Comparison of ENCODE assay signal across 8 cellular contexts in genomic region chr20:46688151-46689081, GRCh38. TPM values are rescaled to one million over a fixed set of nuclear protein-coding genes. Genes with fewer than 3 reads are reported as not detected.
DNase-seq lines count a peak whose midpoint lies in the region; ATAC-seq and TF ChIP-seq lines count a peak whose summit lies in the region.

No MANE protein-coding gene starts in this region.

- H3K4me1 ChIP-seq in BE2C = no peaks in the 10 kb centered on the region
- peaks cover 11% of the 10 kb centered on the region for H3K4me1 ChIP-seq in iPS-18a (ENCODE audit: control insufficient read depth, low read depth, low read length)
- H3K4me1 ChIP-seq in spleen = peaks cover 22 to 67% (median 48%) of the 10 kb centered on the region in 6 donors

- peaks cover 6% of the 10 kb centered on the region for H3K27me3 ChIP-seq in BE2C
- H3K27me3 ChIP-seq in iPS-18a (ENCODE audit: control insufficient read depth, insufficient read depth, low read length) = no peaks in the 10 kb centered on the region
- no peaks in the 10 kb centered on the region for H3K27me3 ChIP-seq in spleen (replicated peaks in 1 of 7)

- H3K4me3 ChIP-seq in BE2C (ENCODE audit: low read depth, low read length) = peak overlapping the region; percentile 82
- peak overlapping the region; percentile 86 for H3K4me3 ChIP-seq in iPS-18a (ENCODE audit: low read length)
- peak overlapping the region; percentile 64 to 93 (median 84) for H3K4me3 ChIP-seq in spleen

- H3K27me3 Mint-ChIP-seq in HFFc6 (ENCODE audit: insufficient read depth) = peaks cover 6% of the 10 kb centered on the region

- peaks cover 27% of the 10 kb centered on the region for H3K36me3 Mint-ChIP-seq in HFFc6 (ENCODE audit: low read depth)
- H3K36me3 Mint-ChIP-seq in activated naive CD4-positive, alpha-beta T cell treated with anti-CD3 and anti-CD28 coated beads, Interleukin-2, amount 50 U/mL, for 72 hours = peaks cover 18 to 22% of the 10 kb centered on the region in 2 donors

- no peaks in the 10 kb centered on the region; the same call in 1 of the 2 replicates for H3K9me3 Mint-ChIP-seq in HFFc6
- H3K9me3 Mint-ChIP-seq in activated naive CD4-positive, alpha-beta T cell treated with anti-CD3 and anti-CD28 coated beads, Interleukin-2, amount 50 U/mL, for 72 hours = peaks cover 0 to 4% of the 10 kb centered on the region in 2 donors

- DNase-seq in BE2C = no peak
- DNase-seq in HFFc6 = peak; percentile 23
- DNase-seq in activated naive CD4-positive, alpha-beta T cell treated with anti-CD3 and anti-CD28 coated beads, Interleukin-2, amount 50 U/mL, for 72 hours (ENCODE audit: low spot score in 2 of 2) = no peak
- no peak for DNase-seq in spleen
- DNase-seq in iPS-NIHi7 (ENCODE audit: extremely low spot score) = no peak

- peaks cover 64% of the 10 kb centered on the region for H3K4me1 Mint-ChIP-seq in HFFc6 (ENCODE audit: low read depth)

- no peak for ATAC-seq in activated naive CD4-positive, alpha-beta T cell treated with anti-CD3 and anti-CD28 coated beads, Interleukin-2, amount 50 U/mL, for 72 hours
- no peak for ATAC-seq in HG03108 (IDR thresholded peaks at IDR 0.05; ENCODE audit: unreplicated experiment)
- ATAC-seq in HG02588 (IDR thresholded peaks at IDR 0.05; ENCODE audit: unreplicated experiment) = no peak

- peak overlapping the region; percentile 95 for H3K27ac Mint-ChIP-seq in HFFc6
- peak overlapping the region; percentile 96 to 99 for H3K27ac Mint-ChIP-seq in activated naive CD4-positive, alpha-beta T cell treated with anti-CD3 and anti-CD28 coated beads, Interleukin-2, amount 50 U/mL, for 72 hours

- TF ChIP-seq CTCF in BE2C (IDR thresholded peaks at IDR 0.05; ENCODE audit: low read depth, low read length) (no peak), HFFc6 (IDR thresholded peaks at IDR 0.05) (no peak), spleen (IDR thresholded peaks at IDR 0.05 in 8 of 11, conservative IDR thresholded peaks at IDR 0.05 in 3 of 11) (no peak)

- H3K27ac ChIP-seq in iPS-18a (ENCODE audit: low read length) (peak overlapping the region; percentile 26), spleen (peak overlapping the region; percentile 77 to 94 (median 90))

- peak overlapping the region; percentile 91 for H3K9ac ChIP-seq in iPS-18a (ENCODE audit: low read length)

- H3K9me3 ChIP-seq in BE2C (no peaks in the 10 kb centered on the region), iPS-18a (ENCODE audit: control insufficient read depth, low read depth, low read length) (no peaks in the 10 kb centered on the region), spleen (no peaks in the 10 kb centered on the region)

- intact Hi-C loops in spleen (cut with DNase I; ENCODE audit: low total_unique reads) = no loop called here

- 16 to 20% (median 17%) methylated on average over 19 to 20 of the region's 20 CpGs for WGBS in spleen, 5 donors

- peak overlapping the region; percentile 97 for H3K4me3 Mint-ChIP-seq in HFFc6

- H3K36me3 ChIP-seq in BE2C = peaks cover 25% of the 10 kb centered on the region
- peaks cover 13% of the 10 kb centered on the region for H3K36me3 ChIP-seq in iPS-18a (ENCODE audit: control insufficient read depth, low read depth, low read length)
- peaks cover 0 to 37% (median 6%) of the 10 kb centered on the region in 6 donors for H3K36me3 ChIP-seq in spleen

- TF ChIP-seq POLR2A in spleen (IDR thresholded peaks at IDR 0.05) = no peak

RNA-seq across cellular contexts. Expression of gene TP53RK, which starts 0.8 kb away (rescaled TPM):
- 15.1 TPM for polyA plus RNA-seq in BE2C (2012; ENCODE audit: insufficient read depth, insufficient read length, low read depth)
- 10 to 100 TPM; 14.8 to 20.0 (median 15.8) TPM for total RNA-seq in HFFc6 (2021; fragmentation: NEBNext Ultra II Directional; extraction: Animal tissue kit (Norgen Biotek cat#: 25700))
- total RNA-seq in activated naive CD4-positive, alpha-beta T cell treated with anti-CD3 and anti-CD28 coated beads, Interleukin-2, amount 50 U/mL, for 72 hours = 10 to 100 TPM in 1 of 2 donors, 1 to 10 TPM in 1; 7.1 to 10.7 TPM
- 10 to 100 TPM; 11.1 to 24.2 (median 13.3) TPM for total RNA-seq in spleen
- polyA plus RNA-seq in spleen = 10 to 100 TPM in 1 of 3 donors, 1 to 10 TPM in 2; 6.9 to 11.2 (median 9.4) TPM

RNA-seq across cellular contexts. Expression of gene SLC2A10, which starts 21.0 kb away (rescaled TPM):
- not detected for polyA plus RNA-seq in BE2C (2012; ENCODE audit: insufficient read depth, insufficient read length, low read depth)
- total RNA-seq in HFFc6 (2021; fragmentation: NEBNext Ultra II Directional; extraction: Animal tissue kit (Norgen Biotek cat#: 25700)) = 10 to 100 TPM; 27.0 to 36.4 (median 30.5) TPM
- total RNA-seq in activated naive CD4-positive, alpha-beta T cell treated with anti-CD3 and anti-CD28 coated beads, Interleukin-2, amount 50 U/mL, for 72 hours = under 1 TPM in 1 of 2 donors, not detected in 1; 0.06 TPM
- total RNA-seq in spleen = 1 to 10 TPM; 2.0 to 7.3 (median 5.0) TPM
- 1 to 10 TPM; 1.9 to 2.6 (median 2.3) TPM for polyA plus RNA-seq in spleen

RNA-seq across cellular contexts. Expression of gene SLC13A3, which starts 37.2 kb away (rescaled TPM):
- polyA plus RNA-seq in BE2C (2012; ENCODE audit: insufficient read depth, insufficient read length, low read depth) = 0.17 TPM
- 1 to 10 TPM; 2.3 to 3.5 (median 2.7) TPM for total RNA-seq in HFFc6 (2021; fragmentation: NEBNext Ultra II Directional; extraction: Animal tissue kit (Norgen Biotek cat#: 25700))
- not detected for total RNA-seq in activated naive CD4-positive, alpha-beta T cell treated with anti-CD3 and anti-CD28 coated beads, Interleukin-2, amount 50 U/mL, for 72 hours
- total RNA-seq in spleen = 1 to 10 TPM in 2 of 7 donors, under 1 TPM in 4, not detected in 1; 0.34 to 1.7 (median 0.64) TPM
- under 1 TPM; 0.16 to 0.17 (median 0.17) TPM for polyA plus RNA-seq in spleen
